8 cellular contexts compared by ENCODE assay signal in genomic region chr4:123616970-123617392, GRCh38.
DNase-seq lines count a peak whose midpoint lies in the region; ATAC-seq, FAIRE-seq and TF ChIP-seq lines count a peak whose summit lies in the region.

No MANE protein-coding gene starts in this region.

- CTCF ChIA-PET in activated naive CD4-positive, alpha-beta T cell treated with anti-CD3 and anti-CD28 coated beads, Interleukin-2, amount 10 ng/mL, durations not matched to agents 7 days and 5 days (lab: Charles Lee), result interaction anchor here (0.6 to 1.6 kb wide), 3 partner anchors 17 to 263 kb away, joined by 3 to 6 read pairs (median 4); no protein-coding TSS in a partner anchor

- H3K4me3 ChIP-seq in BLaER1 treated with 17β-estradiol and CSF1 and Interleukin-3, amounts not matched to agents 10 nM and 100 nM, result peak overlapping the region in 1 of 10 experiments; percentile 1; a peak in 2 of 20 replicates
- no peak overlapping the region for H3K4me3 ChIP-seq in small intestine (ENCODE audit: low read depth in 1 of 2, low read length in 2 of 2)
- no peak overlapping the region for H3K4me3 ChIP-seq in coronary artery

- WGBS in small intestine, 3 donors, result 26 to 59% (median 39%) methylated on average over 5 of the region's 5 CpGs

- peaks cover 50 to 63% (median 57%) of the 10 kb centered on the region in 10 experiments for H3K4me1 ChIP-seq in BLaER1 treated with 17β-estradiol and CSF1 and Interleukin-3, amounts not matched to agents 10 nM and 100 nM
- H3K4me1 ChIP-seq in small intestine (ENCODE audit: control insufficient read depth in 2 of 2, insufficient read depth in 1 of 2, low read depth in 1 of 2, low read length in 1 of 2), result peaks cover 2 to 14% of the 10 kb centered on the region in 2 donors

- no peak for FAIRE-seq in small intestine (lab: Jason Lieb, UNC)

- no peak overlapping the region for H3K4me3 Mint-ChIP-seq in activated naive CD4-positive, alpha-beta T cell treated with anti-CD3 and anti-CD28 coated beads, Interleukin-2, amount 10 ng/mL, durations not matched to agents 7 days and 5 days

- no peaks in the 10 kb centered on the region for H3K27me3 Mint-ChIP-seq in activated naive CD4-positive, alpha-beta T cell treated with anti-CD3 and anti-CD28 coated beads, Interleukin-2, amount 10 ng/mL, durations not matched to agents 7 days and 5 days

- TF ChIP-seq CTCF in coronary artery (IDR thresholded peaks at IDR 0.05), result no peak

- H3K27ac ChIP-seq in BLaER1 treated with 17β-estradiol and CSF1 and Interleukin-3, amounts not matched to agents 10 nM and 100 nM, result peak overlapping the region; percentile 69 to 84 (median 80); a peak in 21 of 22 replicates
- peak overlapping the region in 1 of 2 donors; percentile 41 for H3K27ac ChIP-seq in small intestine (ENCODE audit: low read depth in 1 of 2, low read length in 1 of 2)
- H3K27ac ChIP-seq in coronary artery, result peak overlapping the region in 1 of 2 donors; percentile 60

- ATAC-seq in GM21360 (IDR thresholded peaks at IDR 0.05; ENCODE audit: unreplicated experiment), result peak; percentile 87

- H3K9me3 Mint-ChIP-seq in activated naive CD4-positive, alpha-beta T cell treated with anti-CD3 and anti-CD28 coated beads, Interleukin-2, amount 10 ng/mL, durations not matched to agents 7 days and 5 days, result no peaks in the 10 kb centered on the region

- H3K36me3 Mint-ChIP-seq in activated naive CD4-positive, alpha-beta T cell treated with anti-CD3 and anti-CD28 coated beads, Interleukin-2, amount 10 ng/mL, durations not matched to agents 7 days and 5 days, result no peaks in the 10 kb centered on the region

- H3K27me3 ChIP-seq in BLaER1 treated with 17β-estradiol and CSF1 and Interleukin-3, amounts not matched to agents 10 nM and 100 nM, result peaks cover 0 to 46% (median 0%) of the 10 kb centered on the region in 11 experiments; a peak in 9 of 22 replicates
- no peaks in the 10 kb centered on the region for H3K27me3 ChIP-seq in small intestine (ENCODE audit: control insufficient read depth in 2 of 2, insufficient read depth in 2 of 2, low read length in 2 of 2)

- H3K9me3 ChIP-seq in BLaER1 treated with 17β-estradiol and CSF1 and Interleukin-3, amounts not matched to agents 10 nM and 100 nM (replicated peaks in 1 of 11), result peaks cover 0 to 37% (median 11%) of the 10 kb centered on the region in 11 experiments; a peak in 14 of 22 replicates
- H3K9me3 ChIP-seq in small intestine (ENCODE audit: control insufficient read depth, low read depth), result no peaks in the 10 kb centered on the region

- peak overlapping the region; percentile 61 to 84 (median 77) for H3K4me2 ChIP-seq in BLaER1 treated with 17β-estradiol and CSF1 and Interleukin-3, amounts not matched to agents 10 nM and 100 nM

- DNase-seq in NCI-H146 treated with DMSO at 0.1 percent for 48 hours (lab: John Stamatoyannopoulos, UW; ENCODE audit: unreplicated experiment), result peak; percentile 81
- DNase-seq in activated naive CD4-positive, alpha-beta T cell treated with anti-CD3 and anti-CD28 coated beads, Interleukin-2, amount 10 ng/mL, durations not matched to agents 7 days and 5 days, result peak; percentile 46
- peak; percentile 25 to 70 for DNase-seq in hippocampal formation (lab: John Stamatoyannopoulos, UW)
- peak; percentile 69 for DNase-seq in small intestine
- no peak for DNase-seq in NCI-H128 (lab: John Stamatoyannopoulos, UW; ENCODE audit: unreplicated experiment)
- no peak for DNase-seq in coronary artery (ENCODE audit: low spot score)

- H3K4me1 Mint-ChIP-seq in activated naive CD4-positive, alpha-beta T cell treated with anti-CD3 and anti-CD28 coated beads, Interleukin-2, amount 10 ng/mL, durations not matched to agents 7 days and 5 days, result peaks cover 13% of the 10 kb centered on the region

- H3K9ac ChIP-seq in BLaER1 treated with 17β-estradiol and CSF1 and Interleukin-3, amounts not matched to agents 10 nM and 100 nM, result peak overlapping the region; percentile 44 to 72 (median 67); a peak in 21 of 22 replicates

- no peaks in the 10 kb centered on the region for H3K36me3 ChIP-seq in BLaER1 treated with 17β-estradiol and CSF1 and Interleukin-3, amounts not matched to agents 10 nM and 100 nM
- no peaks in the 10 kb centered on the region for H3K36me3 ChIP-seq in small intestine (ENCODE audit: control insufficient read depth in 2 of 2, insufficient read depth in 2 of 2, low read length in 2 of 2)

- no peak overlapping the region for H3K27ac Mint-ChIP-seq in activated naive CD4-positive, alpha-beta T cell treated with anti-CD3 and anti-CD28 coated beads, Interleukin-2, amount 10 ng/mL, durations not matched to agents 7 days and 5 days

- H4K20me1 ChIP-seq in BLaER1 treated with 17β-estradiol and CSF1 and Interleukin-3, amounts not matched to agents 10 nM and 100 nM, result no peaks in the 10 kb centered on the region

Comparison
In these comparisons a context has a peak if more than half of its experiments do, and no peak if none do; other contexts are left out.
1. DNase-seq: peak in NCI-H146 treated with DMSO at 0.1 percent for 48 hours (single experiment), activated naive CD4-positive, alpha-beta T cell treated with anti-CD3 and anti-CD28 coated beads, Interleukin-2, amount 10 ng/mL, durations not matched to agents 7 days and 5 days (single experiment), hippocampal formation (2 of 2) and small intestine (single experiment); none in NCI-H128 (single experiment) and coronary artery (single experiment).